In genomic region chr4:165213404-165213803, GRCh38 we compare ENCODE assay signal across 7 cellular contexts. TPM values are rescaled to one million over a fixed set of nuclear protein-coding genes. Genes with fewer than 3 reads are reported as not detected.
DNase-seq lines count a peak whose midpoint lies in the region; ATAC-seq and TF ChIP-seq lines count a peak whose summit lies in the region.
"Not testable (repeated sequence)": the region's sequence is repeated elsewhere in the genome, so short reads cannot be mapped to it uniquely, and the experiment has no call there.

No MANE protein-coding gene starts in this region.

- H3K27ac ChIP-seq in CD8-positive, alpha-beta T cell (ENCODE audit: low read depth, low read length), result not testable (repeated sequence)
- H3K27ac ChIP-seq in dorsolateral prefrontal cortex, result peak overlapping the region in 34 of 59 donors; percentile 4 to 95 (median 78)
- peak overlapping the region; percentile 72 for H3K27ac ChIP-seq in temporal lobe (ENCODE audit: low read depth, low read length)

- CTCF ChIA-PET in CD8-positive, alpha-beta T cell (lab: Charles Lee); WTC11 (lab: Charles Lee): not testable (repeated sequence)

- TF ChIP-seq CTCF in CD8-positive, alpha-beta T cell (IDR thresholded peaks at IDR 0.05); WTC11 (IDR thresholded peaks at IDR 0.05); dorsolateral prefrontal cortex (IDR thresholded peaks at IDR 0.05 in 54 of 56, conservative IDR thresholded peaks at IDR 0.05 in 2 of 56; ENCODE audit: low read depth in 1 of 56, partially characterized antibody in 56 of 56): not testable (repeated sequence)

- H3K4me3 ChIP-seq in CD8-positive, alpha-beta T cell (ENCODE audit: low read depth, low read length); dorsolateral prefrontal cortex: not testable (repeated sequence)

- H3K36me3 Mint-ChIP-seq in CD8-positive, alpha-beta T cell; WTC11; activated naive CD4-positive, alpha-beta T cell treated with anti-CD3 and anti-CD28 coated beads, Interleukin-2, amount 50 U/mL, for 24 hours: not testable (repeated sequence)

- not testable (repeated sequence) for H3K27me3 ChIP-seq in CD8-positive, alpha-beta T cell (ENCODE audit: insufficient read depth, low read length); dorsolateral prefrontal cortex

- H3K4me1 Mint-ChIP-seq in CD8-positive, alpha-beta T cell (ENCODE audit: low read depth), result peaks cover 81% of the 10 kb centered on the region
- H3K4me1 Mint-ChIP-seq in WTC11, result peaks cover 64% of the 10 kb centered on the region
- H3K4me1 Mint-ChIP-seq in activated naive CD4-positive, alpha-beta T cell treated with anti-CD3 and anti-CD28 coated beads, Interleukin-2, amount 50 U/mL, for 24 hours, result peaks cover 93% of the 10 kb centered on the region

- not testable (repeated sequence) for ATAC-seq in CD8-positive, alpha-beta T cell; WTC11

- intact Hi-C loops in CD8-positive, alpha-beta T cell (cut with DNase I, micrococcal nuclease); dorsolateral prefrontal cortex (cut with DNase I): not testable (repeated sequence)

- H3K4me3 Mint-ChIP-seq in CD8-positive, alpha-beta T cell; WTC11; activated naive CD4-positive, alpha-beta T cell treated with anti-CD3 and anti-CD28 coated beads, Interleukin-2, amount 50 U/mL, for 24 hours: not testable (repeated sequence)

- H3K27me3 Mint-ChIP-seq in CD8-positive, alpha-beta T cell (ENCODE audit: low read depth); WTC11 (ENCODE audit: low read depth); activated naive CD4-positive, alpha-beta T cell treated with anti-CD3 and anti-CD28 coated beads, Interleukin-2, amount 50 U/mL, for 24 hours: not testable (repeated sequence)

- not testable (repeated sequence) for DNase-seq in CD8-positive, alpha-beta T cell; WTC11 (ENCODE audit: low spot score); dorsolateral prefrontal cortex
- DNase-seq in NCI-H226 (peak; percentile 45), kidney tubule cell (ENCODE audit: low spot score) (peak; percentile 56)

- not testable (repeated sequence) for H3K36me3 ChIP-seq in CD8-positive, alpha-beta T cell (ENCODE audit: insufficient read depth, low read length)

- peaks cover 27% of the 10 kb centered on the region for H3K4me1 ChIP-seq in CD8-positive, alpha-beta T cell (ENCODE audit: insufficient read depth, low read length)

- not testable (repeated sequence) for H3K9me3 ChIP-seq in CD8-positive, alpha-beta T cell (ENCODE audit: low read length)

- not testable (repeated sequence) for H3K9me3 Mint-ChIP-seq in CD8-positive, alpha-beta T cell; WTC11; activated naive CD4-positive, alpha-beta T cell treated with anti-CD3 and anti-CD28 coated beads, Interleukin-2, amount 50 U/mL, for 24 hours

- H3K27ac Mint-ChIP-seq in CD8-positive, alpha-beta T cell, result peak overlapping the region; percentile 55
- H3K27ac Mint-ChIP-seq in WTC11, result peak overlapping the region; percentile 26; the same call in 1 of the 2 replicates
- H3K27ac Mint-ChIP-seq in activated naive CD4-positive, alpha-beta T cell treated with anti-CD3 and anti-CD28 coated beads, Interleukin-2, amount 50 U/mL, for 24 hours, result peak overlapping the region; percentile 93

- POLR2A ChIA-PET in CD8-positive, alpha-beta T cell (lab: Charles Lee), result interaction anchor here (1.3 kb wide), 1 partner anchor 10 kb away, joined by 3 read pairs; no protein-coding TSS in a partner anchor
- POLR2A ChIA-PET in WTC11 (lab: Charles Lee), result not testable (repeated sequence)

RNA-seq across cellular contexts. Expression of gene KLHL2, which starts 6.0 kb away (rescaled TPM):
- total RNA-seq in CD8-positive, alpha-beta T cell, result 10 to 100 TPM; 17.5 to 18.4 TPM
- total RNA-seq in WTC11 (2021), result 9.8 to 12.4 TPM (median 10.8 TPM) in 3 replicates
- 100 to 1,000 TPM in 26 of 120 experiments, 10 to 100 TPM in 94; 46.9 to 127 (median 90.7) TPM for total RNA-seq in dorsolateral prefrontal cortex
- 51.6 TPM for total RNA-seq in temporal lobe

Comparison
In these comparisons a context has a peak if more than half of its experiments do, and no peak if none do; other contexts are left out.
1. H3K27ac Mint-ChIP-seq: peak in every context shown above with its lines; median percentile 93 in activated naive CD4-positive, alpha-beta T cell treated with anti-CD3 and anti-CD28 coated beads, Interleukin-2, amount 50 U/mL, for 24 hours; 55 in CD8-positive, alpha-beta T cell; 26 in WTC11.